ENCODE assay signal across 1 cellular context in genomic region chr2:205975082-205975949, GRCh38.
TF ChIP-seq lines count a peak whose summit lies in the region.

No MANE protein-coding gene starts in this region.

TF ChIP-seq in HepG2, 621 proteins besides CTCF, POLR2A, EP300 and RAD21 (continued from another document and continues in another):
- TF ChIP-seq, protein P1, sequence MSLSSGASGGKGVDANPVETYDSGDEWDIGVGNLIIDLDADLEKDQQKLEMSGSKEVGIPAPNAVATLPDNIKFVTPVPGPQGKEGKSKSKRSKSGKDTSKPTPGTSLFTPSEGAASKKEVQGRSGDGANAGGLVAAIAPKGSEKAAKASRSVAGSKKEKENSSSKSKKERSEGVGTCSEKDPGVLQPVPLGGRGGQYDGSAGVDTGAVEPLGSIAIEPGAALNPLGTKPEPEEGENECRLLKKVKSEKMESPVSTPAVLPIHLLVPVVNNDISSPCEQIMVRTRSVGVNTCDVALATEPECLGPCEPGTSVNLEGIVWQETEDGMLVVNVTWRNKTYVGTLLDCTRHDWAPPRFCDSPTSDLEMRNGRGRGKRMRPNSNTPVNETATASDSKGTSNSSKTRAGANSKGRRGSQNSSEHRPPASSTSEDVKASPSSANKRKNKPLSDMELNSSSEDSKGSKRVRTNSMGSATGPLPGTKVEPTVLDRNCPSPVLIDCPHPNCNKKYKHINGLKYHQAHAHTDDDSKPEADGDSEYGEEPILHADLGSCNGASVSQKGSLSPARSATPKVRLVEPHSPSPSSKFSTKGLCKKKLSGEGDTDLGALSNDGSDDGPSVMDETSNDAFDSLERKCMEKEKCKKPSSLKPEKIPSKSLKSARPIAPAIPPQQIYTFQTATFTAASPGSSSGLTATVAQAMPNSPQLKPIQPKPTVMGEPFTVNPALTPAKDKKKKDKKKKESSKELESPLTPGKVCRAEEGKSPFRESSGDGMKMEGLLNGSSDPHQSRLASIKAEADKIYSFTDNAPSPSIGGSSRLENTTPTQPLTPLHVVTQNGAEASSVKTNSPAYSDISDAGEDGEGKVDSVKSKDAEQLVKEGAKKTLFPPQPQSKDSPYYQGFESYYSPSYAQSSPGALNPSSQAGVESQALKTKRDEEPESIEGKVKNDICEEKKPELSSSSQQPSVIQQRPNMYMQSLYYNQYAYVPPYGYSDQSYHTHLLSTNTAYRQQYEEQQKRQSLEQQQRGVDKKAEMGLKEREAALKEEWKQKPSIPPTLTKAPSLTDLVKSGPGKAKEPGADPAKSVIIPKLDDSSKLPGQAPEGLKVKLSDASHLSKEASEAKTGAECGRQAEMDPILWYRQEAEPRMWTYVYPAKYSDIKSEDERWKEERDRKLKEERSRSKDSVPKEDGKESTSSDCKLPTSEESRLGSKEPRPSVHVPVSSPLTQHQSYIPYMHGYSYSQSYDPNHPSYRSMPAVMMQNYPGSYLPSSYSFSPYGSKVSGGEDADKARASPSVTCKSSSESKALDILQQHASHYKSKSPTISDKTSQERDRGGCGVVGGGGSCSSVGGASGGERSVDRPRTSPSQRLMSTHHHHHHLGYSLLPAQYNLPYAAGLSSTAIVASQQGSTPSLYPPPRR (CRISPR knock-in tag; IDR thresholded peaks at IDR 0.05; ENCODE audit: borderline replicate concordance): peak; percentile 92
- TF ChIP-seq DRAP1 (CRISPR knock-in tag; IDR thresholded peaks at IDR 0.05) (peak; percentile 94), DNMT1 (CRISPR knock-in tag; IDR thresholded peaks at IDR 0.05) (no peak), RFX1 (IDR thresholded peaks at IDR 0.05) (no peak), ZNF816 (CRISPR knock-in tag; IDR thresholded peaks at IDR 0.05; ENCODE audit: borderline replicate concordance) (no peak; the same call in 1 of the 2 replicates), NRL (CRISPR knock-in tag; IDR thresholded peaks at IDR 0.05; ENCODE audit: borderline replicate concordance) (no peak), HOXA9 (CRISPR knock-in tag; IDR thresholded peaks at IDR 0.05; ENCODE audit: borderline replicate concordance) (no peak), ZNF256 (CRISPR knock-in tag; conservative IDR thresholded peaks at IDR 0.05) (0 out of 2 replicates have a peak, but pooled peaks have one; percentile 53), SP140L (CRISPR knock-in tag; IDR thresholded peaks at IDR 0.05; ENCODE audit: borderline replicate concordance) (peak; percentile 84; the same call in 1 of the 2 replicates), KLF6 (CRISPR knock-in tag; IDR thresholded peaks at IDR 0.05) (0 out of 2 replicates have a peak, but pooled peaks have one; percentile 32), SP4 (CRISPR knock-in tag; IDR thresholded peaks at IDR 0.05) (no peak), BORCS8-MEF2B (CRISPR knock-in tag; IDR thresholded peaks at IDR 0.05) (peak; percentile 42; the same call in 1 of the 2 replicates), PRDM10 (CRISPR knock-in tag; IDR thresholded peaks at IDR 0.05; ENCODE audit: low read depth) (peak; percentile 84), ZNF670 (CRISPR knock-in tag; IDR thresholded peaks at IDR 0.05; ENCODE audit: borderline replicate concordance) (peak; percentile 93), HMG20B (CRISPR knock-in tag; conservative IDR thresholded peaks at IDR 0.05) (0 out of 2 replicates have a peak, but pooled peaks have one; percentile 27), ZNF883 (CRISPR knock-in tag; IDR thresholded peaks at IDR 0.05; ENCODE audit: not compliant biosample characterization) (peak; percentile 74), ATF2 (CRISPR knock-in tag; IDR thresholded peaks at IDR 0.05) (peak; percentile 85), ZBTB42 (CRISPR knock-in tag; IDR thresholded peaks at IDR 0.05) (no peak), ZNF207 (IDR thresholded peaks at IDR 0.05; ENCODE audit: borderline replicate concordance) (no peak), RBM22 (optimal IDR thresholded peaks at IDR 0.05; ENCODE audit: low read length) (no peak), ATF4 (CRISPR knock-in tag; IDR thresholded peaks at IDR 0.05) (0 out of 4 replicates have a peak, but pooled peaks of 1 of the 2 experiments have one; percentile 16), REXO4 (CRISPR knock-in tag; IDR thresholded peaks at IDR 0.05; ENCODE audit: borderline replicate concordance) (no peak), CBFB (CRISPR knock-in tag; IDR thresholded peaks at IDR 0.05) (peak; percentile 83; the same call in 1 of the 2 replicates), KLF11 (CRISPR knock-in tag; IDR thresholded peaks at IDR 0.05) (peak; percentile 79; the same call in 1 of the 2 replicates), TARDBP (CRISPR knock-in tag; IDR thresholded peaks at IDR 0.05) (peak; percentile 98), KAT7 (CRISPR knock-in tag; IDR thresholded peaks at IDR 0.05; ENCODE audit: borderline replicate concordance) (peak; percentile 82; the same call in 1 of the 2 replicates), NFKBIZ (CRISPR knock-in tag; IDR thresholded peaks at IDR 0.05) (peak; percentile 90; the same call in 1 of the 2 replicates), ZNF510 (CRISPR knock-in tag; IDR thresholded peaks at IDR 0.05; ENCODE audit: low read depth) (no peak), KDM4B (CRISPR knock-in tag; IDR thresholded peaks at IDR 0.05) (peak; percentile 82; the same call in 1 of the 2 replicates), ARNTL (CRISPR knock-in tag; IDR thresholded peaks at IDR 0.05) (peak; percentile 62; the same call in 1 of the 2 replicates), ZNF446 (CRISPR knock-in tag; IDR thresholded peaks at IDR 0.05) (no peak), PCBP2 (optimal IDR thresholded peaks at IDR 0.05; ENCODE audit: low read depth, low read length, poor library complexity, severe bottlenecking) (peak; percentile 14), ATF7 (IDR thresholded peaks at IDR 0.05) (no peak), ATF7 (CRISPR knock-in tag; IDR thresholded peaks at IDR 0.05) (no peak)
- TF ChIP-seq, protein P2, sequence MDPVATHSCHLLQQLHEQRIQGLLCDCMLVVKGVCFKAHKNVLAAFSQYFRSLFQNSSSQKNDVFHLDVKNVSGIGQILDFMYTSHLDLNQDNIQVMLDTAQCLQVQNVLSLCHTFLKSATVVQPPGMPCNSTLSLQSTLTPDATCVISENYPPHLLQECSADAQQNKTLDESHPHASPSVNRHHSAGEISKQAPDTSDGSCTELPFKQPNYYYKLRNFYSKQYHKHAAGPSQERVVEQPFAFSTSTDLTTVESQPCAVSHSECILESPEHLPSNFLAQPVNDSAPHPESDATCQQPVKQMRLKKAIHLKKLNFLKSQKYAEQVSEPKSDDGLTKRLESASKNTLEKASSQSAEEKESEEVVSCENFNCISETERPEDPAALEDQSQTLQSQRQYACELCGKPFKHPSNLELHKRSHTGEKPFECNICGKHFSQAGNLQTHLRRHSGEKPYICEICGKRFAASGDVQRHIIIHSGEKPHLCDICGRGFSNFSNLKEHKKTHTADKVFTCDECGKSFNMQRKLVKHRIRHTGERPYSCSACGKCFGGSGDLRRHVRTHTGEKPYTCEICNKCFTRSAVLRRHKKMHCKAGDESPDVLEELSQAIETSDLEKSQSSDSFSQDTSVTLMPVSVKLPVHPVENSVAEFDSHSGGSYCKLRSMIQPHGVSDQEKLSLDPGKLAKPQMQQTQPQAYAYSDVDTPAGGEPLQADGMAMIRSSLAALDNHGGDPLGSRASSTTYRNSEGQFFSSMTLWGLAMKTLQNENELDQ (CRISPR knock-in tag; IDR thresholded peaks at IDR 0.05; ENCODE audit: borderline replicate concordance): no peak; the same call in 1 of the 2 replicates
- TF ChIP-seq, protein P3, sequence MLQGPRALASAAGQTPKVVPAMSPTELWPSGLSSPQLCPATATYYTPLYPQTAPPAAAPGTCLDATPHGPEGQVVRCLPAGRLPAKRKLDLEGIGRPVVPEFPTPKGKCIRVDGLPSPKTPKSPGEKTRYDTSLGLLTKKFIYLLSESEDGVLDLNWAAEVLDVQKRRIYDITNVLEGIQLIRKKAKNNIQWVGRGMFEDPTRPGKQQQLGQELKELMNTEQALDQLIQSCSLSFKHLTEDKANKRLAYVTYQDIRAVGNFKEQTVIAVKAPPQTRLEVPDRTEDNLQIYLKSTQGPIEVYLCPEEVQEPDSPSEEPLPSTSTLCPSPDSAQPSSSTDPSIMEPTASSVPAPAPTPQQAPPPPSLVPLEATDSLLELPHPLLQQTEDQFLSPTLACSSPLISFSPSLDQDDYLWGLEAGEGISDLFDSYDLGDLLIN (CRISPR knock-in tag; IDR thresholded peaks at IDR 0.05; ENCODE audit: borderline replicate concordance): no peak
- TF ChIP-seq, protein P4, sequence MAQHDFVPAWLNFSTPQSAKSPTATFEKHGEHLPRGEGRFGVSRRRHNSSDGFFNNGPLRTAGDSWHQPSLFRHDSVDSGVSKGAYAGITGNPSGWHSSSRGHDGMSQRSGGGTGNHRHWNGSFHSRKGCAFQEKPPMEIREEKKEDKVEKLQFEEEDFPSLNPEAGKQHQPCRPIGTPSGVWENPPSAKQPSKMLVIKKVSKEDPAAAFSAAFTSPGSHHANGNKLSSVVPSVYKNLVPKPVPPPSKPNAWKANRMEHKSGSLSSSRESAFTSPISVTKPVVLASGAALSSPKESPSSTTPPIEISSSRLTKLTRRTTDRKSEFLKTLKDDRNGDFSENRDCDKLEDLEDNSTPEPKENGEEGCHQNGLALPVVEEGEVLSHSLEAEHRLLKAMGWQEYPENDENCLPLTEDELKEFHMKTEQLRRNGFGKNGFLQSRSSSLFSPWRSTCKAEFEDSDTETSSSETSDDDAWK (CRISPR knock-in tag; IDR thresholded peaks at IDR 0.05): no peak
- TF ChIP-seq, protein P5, sequence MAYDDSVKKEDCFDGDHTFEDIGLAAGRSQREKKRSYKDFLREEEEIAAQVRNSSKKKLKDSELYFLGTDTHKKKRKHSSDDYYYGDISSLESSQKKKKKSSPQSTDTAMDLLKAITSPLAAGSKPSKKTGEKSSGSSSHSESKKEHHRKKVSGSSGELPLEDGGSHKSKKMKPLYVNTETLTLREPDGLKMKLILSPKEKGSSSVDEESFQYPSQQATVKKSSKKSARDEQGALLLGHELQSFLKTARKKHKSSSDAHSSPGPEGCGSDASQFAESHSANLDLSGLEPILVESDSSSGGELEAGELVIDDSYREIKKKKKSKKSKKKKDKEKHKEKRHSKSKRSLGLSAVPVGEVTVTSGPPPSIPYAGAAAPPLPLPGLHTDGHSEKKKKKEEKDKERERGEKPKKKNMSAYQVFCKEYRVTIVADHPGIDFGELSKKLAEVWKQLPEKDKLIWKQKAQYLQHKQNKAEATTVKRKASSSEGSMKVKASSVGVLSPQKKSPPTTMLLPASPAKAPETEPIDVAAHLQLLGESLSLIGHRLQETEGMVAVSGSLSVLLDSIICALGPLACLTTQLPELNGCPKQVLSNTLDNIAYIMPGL (CRISPR knock-in tag; IDR thresholded peaks at IDR 0.05; ENCODE audit: borderline replicate concordance in 1 of 2, low read depth in 1 of 2): peak in 1 of 2 experiments; percentile 78; a peak in 2 of 4 replicates
- TF ChIP-seq, protein P6, sequence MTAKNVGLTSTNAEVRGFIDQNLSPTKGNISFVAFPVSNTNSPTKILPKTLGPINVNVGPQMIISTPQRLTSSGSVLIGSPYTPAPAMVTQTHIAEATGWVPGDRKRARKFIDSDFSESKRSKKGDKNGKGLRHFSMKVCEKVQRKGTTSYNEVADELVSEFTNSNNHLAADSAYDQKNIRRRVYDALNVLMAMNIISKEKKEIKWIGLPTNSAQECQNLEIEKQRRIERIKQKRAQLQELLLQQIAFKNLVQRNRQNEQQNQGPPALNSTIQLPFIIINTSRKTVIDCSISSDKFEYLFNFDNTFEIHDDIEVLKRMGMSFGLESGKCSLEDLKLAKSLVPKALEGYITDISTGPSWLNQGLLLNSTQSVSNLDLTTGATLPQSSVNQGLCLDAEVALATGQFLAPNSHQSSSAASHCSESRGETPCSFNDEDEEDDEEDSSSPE (CRISPR knock-in tag; IDR thresholded peaks at IDR 0.05): peak; percentile 57; the same call in 1 of the 2 replicates
- TF ChIP-seq, protein P7, sequence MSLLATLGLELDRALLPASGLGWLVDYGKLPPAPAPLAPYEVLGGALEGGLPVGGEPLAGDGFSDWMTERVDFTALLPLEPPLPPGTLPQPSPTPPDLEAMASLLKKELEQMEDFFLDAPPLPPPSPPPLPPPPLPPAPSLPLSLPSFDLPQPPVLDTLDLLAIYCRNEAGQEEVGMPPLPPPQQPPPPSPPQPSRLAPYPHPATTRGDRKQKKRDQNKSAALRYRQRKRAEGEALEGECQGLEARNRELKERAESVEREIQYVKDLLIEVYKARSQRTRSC (CRISPR knock-in tag; IDR thresholded peaks at IDR 0.05; ENCODE audit: low read depth): no peak
